In the genomic region with DNA sequence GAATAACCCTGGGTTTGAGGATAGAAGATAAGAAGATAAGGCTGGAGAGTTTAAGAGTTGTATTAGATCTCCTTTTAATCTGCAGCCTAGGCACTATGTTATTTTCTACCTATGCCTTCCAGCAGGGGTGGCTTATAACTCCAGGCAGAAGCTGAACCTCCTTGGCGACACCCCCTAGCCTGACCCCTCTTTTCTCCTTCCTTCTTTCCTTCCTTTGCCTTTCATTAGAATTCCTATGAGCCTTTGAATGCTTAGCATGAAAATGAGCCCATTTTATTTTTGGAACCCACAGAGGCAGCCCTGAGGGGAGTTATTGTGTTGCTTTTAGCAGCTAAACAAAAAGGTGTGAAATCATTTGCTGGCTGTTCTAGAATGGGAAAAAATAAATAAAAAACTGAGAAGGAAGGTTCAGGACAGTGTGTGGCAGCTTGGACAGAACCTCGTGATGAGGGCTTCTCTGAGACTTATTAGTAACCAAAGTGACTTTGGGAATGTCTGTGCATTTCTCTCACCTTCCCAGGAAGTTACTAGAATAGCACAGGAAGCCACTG, we compare ENCODE assay signal across 17 cellular contexts.
"Had no signal": no experiment of that assay in that cellular context is flagged by ENCODE, and none has a peak within 500 bp of the region (broad histone marks: within the 10 kb centered on the region; RNA-seq: fewer than 3 reads in every experiment).

No MANE protein-coding gene starts in this region.

- H3K9me3 ChIP-seq: lower lobe of right lung, pancreas, thyroid gland had no signal

- H3K36me3 ChIP-seq: cardiac muscle cell, lower lobe of right lung, pancreas, thyroid gland had no signal

- H3K27ac ChIP-seq: cardiac muscle cell, coronary artery, epithelial cell of prostate, lower lobe of right lung, pancreas, thyroid gland had no signal

- H3K27me3 ChIP-seq: pancreas, thyroid gland had no signal

- DNase-seq: activated CD4-positive, alpha-beta T cell treated with anti-CD3 and anti-CD28 coated beads for 1 hour; activated CD4-positive, alpha-beta T cell treated with anti-CD3 and anti-CD28 coated beads, Interleukin-2, amount 50 U/mL, for 48 hours; activated naive CD4-positive, alpha-beta T cell treated with anti-CD3 and anti-CD28 coated beads, Interleukin-2, amount 10 ng/mL, durations not matched to agents 7 days and 5 days; effector CD8-positive, alpha-beta T cell; foreskin melanocyte; left cardiac atrium; lower lobe of right lung; naive B cell; pancreas; T-cell; T-helper 9 cell; thyroid gland had no signal

- H3K4me3 ChIP-seq: cardiac muscle cell, coronary artery, lower lobe of right lung, pancreas, thyroid gland had no signal

- ATAC-seq: left cardiac atrium; lower lobe of right lung; pancreas; stimulated activated memory B cell treated with anti-CD40 and anti-IgM and Interleukin-4, amounts not matched to agents 10 μg/mL and 1 μg/mL and 100 μg/mL, for 72 hours; T-cell had no signal

- H3K4me1 ChIP-seq: lower lobe of right lung, pancreas had no signal

- FAIRE-seq: astrocyte, pancreas had no signal
